Comparison of ENCODE assay signal across 14 cellular contexts in genomic region chr20:38315290-38315966, GRCh38.
DNase-seq lines count a peak whose midpoint lies in the region; ATAC-seq lines count a peak whose summit lies in the region.
"Had no signal": no experiment of that assay in that cellular context is flagged by ENCODE, and none has a peak within 500 bp of the region (broad histone marks: within the 10 kb centered on the region; RNA-seq: fewer than 3 reads in every experiment).

No MANE protein-coding gene starts in this region.

- H3K4me1 ChIP-seq in NT2/D1 (ENCODE audit: insufficient read depth, insufficient read length): peaks cover 4% of the 10 kb centered on the region

- H3K9me3 ChIP-seq in NT2/D1 (ENCODE audit: insufficient read depth, low read length): no peaks in the 10 kb centered on the region

- no peak for ATAC-seq in HG02840 (IDR thresholded peaks at IDR 0.05; ENCODE audit: low FRiP score, unreplicated experiment)
- ATAC-seq in HG03135 (IDR thresholded peaks at IDR 0.05; ENCODE audit: unreplicated experiment): no peak

- no peak overlapping the region for H3K4me3 ChIP-seq in NT2/D1 (ENCODE audit: insufficient read length, low read depth)

- no peaks in the 10 kb centered on the region for H3K27me3 ChIP-seq in NT2/D1 (ENCODE audit: insufficient read depth, insufficient read length)

- no peaks in the 10 kb centered on the region for H3K36me3 ChIP-seq in NT2/D1 (ENCODE audit: insufficient read depth, insufficient read length, low read length)

- DNase-seq in NCI-H2171 treated with DMSO at 0.1 percent for 48 hours (lab: John Stamatoyannopoulos, UW) (peak; percentile 55), NCI-H2171 (lab: John Stamatoyannopoulos, UW) (no peak), NT2/D1 (ENCODE audit: low read depth, low spot score) (no peak), fibroblast of gingiva (ENCODE audit: low read depth) (peak; percentile 17), pons (ENCODE audit: low spot score) (peak; percentile 44)
- DNase-seq in stimulated activated CD4-positive, alpha-beta T cell treated with anti-CD3 and anti-CD28 coated beads, Interleukin-2, amount 100 ng/mL, for 24 hours: no peak
- DNase-seq: activated CD8-positive, alpha-beta memory T cell treated with anti-CD3 and anti-CD28 coated beads for 24 hours; activated naive CD8-positive, alpha-beta T cell treated with anti-CD3 and anti-CD28 coated beads, Interleukin-2, amount 10 ng/mL, durations not matched to agents 7 days and 5 days; KG1; kidney glomerular epithelial cell; NCI-H510A; stimulated activated CD4-positive, alpha-beta T cell treated with anti-CD3 and anti-CD28 coated beads, Interleukin-1b, Interleukin-23, amount 100 ng/mL, for 48 hours had no signal

- H3K9ac ChIP-seq in NT2/D1 (ENCODE audit: insufficient read length, low read depth): peak overlapping the region; percentile 27

Comparison
In these comparisons a context has a peak if more than half of its experiments do, and no peak if none do; other contexts are left out.
1. DNase-seq: peak in NCI-H2171 treated with DMSO at 0.1 percent for 48 hours (single experiment), fibroblast of gingiva (single experiment) and pons (single experiment); none in NCI-H2171 (single experiment), NT2/D1 (single experiment) and stimulated activated CD4-positive, alpha-beta T cell treated with anti-CD3 and anti-CD28 coated beads, Interleukin-2, amount 100 ng/mL, for 24 hours (0 of 2).